16 cellular contexts compared by ENCODE assay signal in genomic region chr7:37176079-37176478, GRCh38.
DNase-seq lines count a peak whose midpoint lies in the region; ATAC-seq, FAIRE-seq and TF ChIP-seq lines count a peak whose summit lies in the region.
"Had no signal": no experiment of that assay in that cellular context is flagged by ENCODE, and none has a peak within 500 bp of the region (broad histone marks: within the 10 kb centered on the region; RNA-seq: fewer than 3 reads in every experiment).

No MANE protein-coding gene starts in this region.

- H3K27ac ChIP-seq in KOPT-K1 (ENCODE audit: low read depth, low read length, poor library complexity, severe bottlenecking): peak overlapping the region; percentile 15
- H3K27ac ChIP-seq: BLaER1 treated with 17β-estradiol and CSF1 and Interleukin-3, amounts not matched to agents 10 nM and 100 nM; HL-60 had no signal

- no peak for TF ChIP-seq CTCF in natural killer cell (IDR thresholded peaks at IDR 0.05)

- H3K4me1 Mint-ChIP-seq in T-helper 2 cell treated with Interferon-gamma antibody and Interleukin-4, amounts not matched to agents 5 μg/mL and 100 μg/mL, for 36 hours (ENCODE audit: low read depth): peaks cover 45% of the 10 kb centered on the region
- H3K4me1 Mint-ChIP-seq in natural killer cell: peaks cover 43 to 48% of the 10 kb centered on the region in 2 donors
- no peaks in the 10 kb centered on the region for H3K4me1 Mint-ChIP-seq in stimulated activated memory B cell treated with anti-CD40 and anti-IgM and Interleukin-4, amounts not matched to agents 10 μg/mL and 1 μg/mL and 100 μg/mL, for 72 hours

- H3K4me3 Mint-ChIP-seq in T-helper 2 cell treated with Interferon-gamma antibody and Interleukin-4, amounts not matched to agents 5 μg/mL and 100 μg/mL, for 36 hours: no peak overlapping the region
- H3K4me3 Mint-ChIP-seq in natural killer cell: peak overlapping the region; percentile 55
- no peak overlapping the region for H3K4me3 Mint-ChIP-seq in stimulated activated memory B cell treated with anti-CD40 and anti-IgM and Interleukin-4, amounts not matched to agents 10 μg/mL and 1 μg/mL and 100 μg/mL, for 72 hours
- H3K4me3 Mint-ChIP-seq: CD4-positive, CD25-positive, alpha-beta regulatory T cell; GM23338 had no signal

- intact Hi-C loops in natural killer cell (cut with micrococcal nuclease): no loop called here

- peak in 2 of 3 donors; percentile 31 to 47 for ATAC-seq in natural killer cell
- ATAC-seq in stimulated activated memory B cell treated with anti-CD40 and anti-IgM and Interleukin-4, amounts not matched to agents 10 μg/mL and 1 μg/mL and 100 μg/mL, for 72 hours: no peak
- ATAC-seq: GM12878, GM23338 had no signal

- peaks cover 5% of the 10 kb centered on the region for H3K9me3 ChIP-seq in KOPT-K1 (ENCODE audit: insufficient read depth, low read length, poor library complexity, severe bottlenecking)

- peak; percentile 21 for FAIRE-seq in colon (lab: Jason Lieb, UNC)
- FAIRE-seq: GM12878, GM18507 had no signal

- H3K27me3 Mint-ChIP-seq in T-helper 2 cell treated with Interferon-gamma antibody and Interleukin-4, amounts not matched to agents 5 μg/mL and 100 μg/mL, for 36 hours (ENCODE audit: low read depth): no peaks in the 10 kb centered on the region
- no peaks in the 10 kb centered on the region for H3K27me3 Mint-ChIP-seq in natural killer cell (ENCODE audit: low read depth in 2 of 2)
- H3K27me3 Mint-ChIP-seq in stimulated activated memory B cell treated with anti-CD40 and anti-IgM and Interleukin-4, amounts not matched to agents 10 μg/mL and 1 μg/mL and 100 μg/mL, for 72 hours: no peaks in the 10 kb centered on the region
- H3K27me3 Mint-ChIP-seq: CD4-positive, CD25-positive, alpha-beta regulatory T cell had no signal

- H3K36me3 Mint-ChIP-seq in T-helper 2 cell treated with Interferon-gamma antibody and Interleukin-4, amounts not matched to agents 5 μg/mL and 100 μg/mL, for 36 hours (ENCODE audit: low read depth): peaks cover 63% of the 10 kb centered on the region
- H3K36me3 Mint-ChIP-seq in natural killer cell: no peaks in the 10 kb centered on the region
- H3K36me3 Mint-ChIP-seq in stimulated activated memory B cell treated with anti-CD40 and anti-IgM and Interleukin-4, amounts not matched to agents 10 μg/mL and 1 μg/mL and 100 μg/mL, for 72 hours: peaks cover 44% of the 10 kb centered on the region

- H3K36me3 ChIP-seq in KOPT-K1 (ENCODE audit: insufficient read depth, low read length): peaks cover 44% of the 10 kb centered on the region

- H3K9me3 Mint-ChIP-seq in T-helper 2 cell treated with Interferon-gamma antibody and Interleukin-4, amounts not matched to agents 5 μg/mL and 100 μg/mL, for 36 hours: peaks cover 6% of the 10 kb centered on the region
- no peaks in the 10 kb centered on the region for H3K9me3 Mint-ChIP-seq in natural killer cell
- H3K9me3 Mint-ChIP-seq in stimulated activated memory B cell treated with anti-CD40 and anti-IgM and Interleukin-4, amounts not matched to agents 10 μg/mL and 1 μg/mL and 100 μg/mL, for 72 hours: no peaks in the 10 kb centered on the region
- H3K9me3 Mint-ChIP-seq: GM23338 had no signal

- H3K27ac Mint-ChIP-seq in T-helper 2 cell treated with Interferon-gamma antibody and Interleukin-4, amounts not matched to agents 5 μg/mL and 100 μg/mL, for 36 hours: peak overlapping the region; percentile 18
- H3K27ac Mint-ChIP-seq in natural killer cell: peak overlapping the region; percentile 55 to 71
- no peak overlapping the region for H3K27ac Mint-ChIP-seq in stimulated activated memory B cell treated with anti-CD40 and anti-IgM and Interleukin-4, amounts not matched to agents 10 μg/mL and 1 μg/mL and 100 μg/mL, for 72 hours
- H3K27ac Mint-ChIP-seq: CD4-positive, CD25-positive, alpha-beta regulatory T cell; GM23338 had no signal

- DNase-seq in T-helper 2 cell treated with Interferon-gamma antibody and Interleukin-4, amounts not matched to agents 5 μg/mL and 100 μg/mL, for 36 hours (ENCODE audit: low spot score): no peak
- DNase-seq in T-helper 2 cell: no peak
- DNase-seq in natural killer cell: no peak
- DNase-seq in GM03348 (ENCODE audit: low spot score): no peak
- DNase-seq: 8988T; AML-193; CD4-positive, CD25-positive, alpha-beta regulatory T cell; H7 had no signal
